ENCODE assay signal across 9 cellular contexts in genomic region chr11:47979378-47980092, GRCh38. TPM values are rescaled to one million over a fixed set of nuclear protein-coding genes. Genes with fewer than 3 reads are reported as not detected.
DNase-seq lines count a peak whose midpoint lies in the region; ATAC-seq and TF ChIP-seq lines count a peak whose summit lies in the region.
"Had no signal": no experiment of that assay in that cellular context is flagged by ENCODE, and none has a peak within 500 bp of the region (broad histone marks: within the 10 kb centered on the region; RNA-seq: fewer than 3 reads in every experiment).

No MANE protein-coding gene starts in this region.

- no peak for DNase-seq in DND-41
- peak; percentile 43 for DNase-seq in NCI-H2196 (lab: John Stamatoyannopoulos, UW; ENCODE audit: unreplicated experiment)
- no peak for DNase-seq in naive B cell
- no peak for DNase-seq in pons (ENCODE audit: low spot score)

- H3K4me1 ChIP-seq in DND-41 (ENCODE audit: insufficient read depth, low read length) (peaks cover 9% of the 10 kb centered on the region), endocrine pancreas (ENCODE audit: control insufficient read depth, insufficient read depth, low read length) (peaks cover 9% of the 10 kb centered on the region)

- H3K9me3 ChIP-seq in DND-41 (ENCODE audit: insufficient read depth, low read length, severe bottlenecking): no peaks in the 10 kb centered on the region
- no peaks in the 10 kb centered on the region for H3K9me3 ChIP-seq in endocrine pancreas (ENCODE audit: control insufficient read depth, low read length)

- H3K27ac Mint-ChIP-seq in naive B cell: peak overlapping the region in 3 of 6 donors; percentile 12 to 54 (median 40)

- H3K9ac ChIP-seq in DND-41 (ENCODE audit: low read depth, low read length) (no peak overlapping the region), endocrine pancreas (ENCODE audit: control insufficient read depth, insufficient read depth, low read length) (peak overlapping the region; percentile 5)
- H3K9ac ChIP-seq: KMS-11 had no signal

- no peak overlapping the region for H3K27ac ChIP-seq in DND-41 (ENCODE audit: low read length)
- H3K27ac ChIP-seq: KMS-11 had no signal

- no peaks in the 10 kb centered on the region for H3K36me3 Mint-ChIP-seq in naive B cell

- TF ChIP-seq CTCF in DND-41 (IDR thresholded peaks at IDR 0.05; ENCODE audit: borderline replicate concordance, extremely low read depth, low read length, poor library complexity, severe bottlenecking): no peak

- peaks cover 2% of the 10 kb centered on the region; the same call in 1 of the 2 replicates for H4K20me1 ChIP-seq in DND-41 (ENCODE audit: insufficient read depth, low read length)

- no peaks in the 10 kb centered on the region for H3K79me2 ChIP-seq in DND-41 (ENCODE audit: insufficient read depth, low read length)

- no peak for ATAC-seq in DND-41 (ENCODE audit: insufficient read depth, low read depth)
- ATAC-seq in naive B cell (ENCODE audit: low read depth in 2 of 2): no peak
- no peak for ATAC-seq in HG02870 (IDR thresholded peaks at IDR 0.05; ENCODE audit: unreplicated experiment)
- ATAC-seq in GM18511 (IDR thresholded peaks at IDR 0.05; ENCODE audit: unreplicated experiment): no peak
- no peak for ATAC-seq in GM19397 (IDR thresholded peaks at IDR 0.05; ENCODE audit: unreplicated experiment)

- H3K36me3 ChIP-seq in DND-41 (ENCODE audit: insufficient read depth, low read length): no peaks in the 10 kb centered on the region
- H3K36me3 ChIP-seq in endocrine pancreas (ENCODE audit: control insufficient read depth, insufficient read depth, low read length): no peaks in the 10 kb centered on the region

- no peaks in the 10 kb centered on the region for H3K27me3 Mint-ChIP-seq in naive B cell

- H3K4me3 ChIP-seq in DND-41 (ENCODE audit: low read depth in 1 of 2, low read length in 2 of 2) (0 out of 4 replicates have a peak overlapping the region, but pooled peaks of 1 of the 2 experiments have one; percentile 60), endocrine pancreas (ENCODE audit: control insufficient read depth, insufficient read depth, low read length) (no peak overlapping the region)

- H3K4me3 Mint-ChIP-seq in naive B cell: peak overlapping the region; percentile 63 to 87 (median 74)

- no peaks in the 10 kb centered on the region for H3K9me3 Mint-ChIP-seq in naive B cell

- H2AFZ ChIP-seq in DND-41 (ENCODE audit: low read depth, low read length): no peak overlapping the region

- H3K27me3 ChIP-seq in DND-41 (ENCODE audit: insufficient read depth, low read length, poor library complexity) (peaks cover 25% of the 10 kb centered on the region), endocrine pancreas (ENCODE audit: control insufficient read depth, insufficient read depth, low read length) (no peaks in the 10 kb centered on the region)

- H3K4me1 Mint-ChIP-seq in naive B cell: peaks cover 29 to 53% (median 45%) of the 10 kb centered on the region in 3 donors

- H3K4me2 ChIP-seq in DND-41 (ENCODE audit: insufficient read depth, low read length): peak overlapping the region; percentile 84; the same call in 1 of the 2 replicates
- H3K4me2 ChIP-seq: KMS-11 had no signal

RNA-seq across cellular contexts. Expression of gene PTPRJ, which starts 0.8 kb away (rescaled TPM):
- 10 to 100 TPM in 4 of 6 donors, 1 to 10 TPM in 2; 4.3 to 15.1 (median 11.6) TPM for polyA plus RNA-seq in naive B cell (ENCODE audit: low read depth in 6 of 6)
